In the genomic region with DNA sequence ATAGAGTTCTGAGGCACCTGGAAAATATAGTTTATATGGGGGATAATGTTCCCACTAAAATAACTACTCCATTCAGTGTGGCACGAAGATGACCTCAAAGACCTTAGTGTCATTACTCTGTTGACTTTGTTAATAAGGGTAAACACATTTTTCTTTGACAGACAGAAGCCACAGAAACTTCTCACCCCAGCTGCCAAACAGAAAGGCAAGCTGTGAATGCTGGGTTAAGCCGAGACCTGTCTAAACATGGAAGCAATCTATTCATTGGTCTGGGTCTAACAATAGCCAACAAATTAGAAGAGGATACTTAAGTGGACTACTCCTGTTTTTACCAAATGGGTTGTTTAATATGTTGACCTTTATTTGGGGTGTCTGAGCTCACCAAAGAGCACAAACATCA, we compare ENCODE assay signal across 27 cellular contexts.
DNase-seq lines count a peak whose midpoint lies in the region; ATAC-seq, FAIRE-seq and TF ChIP-seq lines count a peak whose summit lies in the region.
"Had no signal": no experiment of that assay in that cellular context is flagged by ENCODE, and none has a peak within 500 bp of the region (broad histone marks: within the 10 kb centered on the region; RNA-seq: fewer than 3 reads in every experiment).

No MANE protein-coding gene starts in this region.

- dilution Hi-C loops in endothelial cell of umbilical vein (cut with MboI; ENCODE audit: extremely low pct_ligation_motif_present, low sequenced_read_pairs), result no loop called here

- H2AFZ ChIP-seq in endothelial cell of umbilical vein (ENCODE audit: low read depth, low read length) (no peak overlapping the region), GM23338 (no peak overlapping the region)

- TF ChIP-seq CTCF in endothelial cell of umbilical vein (IDR thresholded peaks at IDR 0.05; ENCODE audit: extremely low read depth in 1 of 2, insufficient read depth in 1 of 2, low read depth in 1 of 2, low read length in 2 of 2) (no peak), GM23338 (conservative IDR thresholded peaks at IDR 0.05; ENCODE audit: low read depth in 2 of 2) (no peak)

- H3K4me3 ChIP-seq in endothelial cell of umbilical vein (replicated peaks in 1 of 3; ENCODE audit: insufficient read depth in 1 of 3, low read depth in 1 of 3, low read length in 3 of 3) (no peak overlapping the region), GM23338 (no peak overlapping the region)
- H3K4me3 ChIP-seq: gastrocnemius medialis, lower lobe of right lung, skin epidermis, tibial nerve had no signal

- H3K27ac Mint-ChIP-seq in activated naive CD4-positive, alpha-beta T cell treated with anti-CD3 and anti-CD28 coated beads, Interleukin-2, amount 10 ng/mL, durations not matched to agents 7 days and 5 days, result no peak overlapping the region
- no peak overlapping the region for H3K27ac Mint-ChIP-seq in GM23338
- H3K27ac Mint-ChIP-seq: activated naive CD8-positive, alpha-beta T cell treated with anti-CD3 and anti-CD28 coated beads, Interleukin-2, amount 50 U/mL, for 24 hours; activated T-cell treated with anti-CD3 and anti-CD28 coated beads, Interleukin-2, amount 50 U/mL, for 24 hours; dendritic cell treated with granulocyte-macrophage colony-stimulating factor and Interleukin-4, amounts not matched to agents 40 ng/mL and 50 ng/mL, for 4 days; natural killer cell treated with Interleukin-12 subunit alpha and Interleukin-12 subunit beta and Interleukin-15 and Interleukin-18, amount 100 ng/mL, for 72 hours had no signal

- H4K20me1 ChIP-seq in endothelial cell of umbilical vein (replicated peaks; ENCODE audit: control insufficient read depth, extremely low read depth, insufficient read depth, low read length) (no peaks in the 10 kb centered on the region), GM23338 (replicated peaks; ENCODE audit: insufficient read depth) (no peaks in the 10 kb centered on the region)

- DNase-seq in NCI-H1092 treated with DMSO at 0.1 percent for 48 hours (lab: John Stamatoyannopoulos, UW), result peak; percentile 54
- no peak for DNase-seq in NCI-H1092 (lab: John Stamatoyannopoulos, UW)
- DNase-seq in NCI-H1436 treated with DMSO at 0.1 percent for 48 hours (lab: John Stamatoyannopoulos, UW), result peak; percentile 58
- peak; percentile 9 for DNase-seq in NCI-H345 treated with DMSO at 0.1 percent for 48 hours (lab: John Stamatoyannopoulos, UW; ENCODE audit: unreplicated experiment)
- DNase-seq in endothelial cell of umbilical vein (ENCODE audit: low read depth, low spot score), result no peak
- DNase-seq in activated naive CD4-positive, alpha-beta T cell treated with anti-CD3 and anti-CD28 coated beads, Interleukin-2, amount 10 ng/mL, durations not matched to agents 7 days and 5 days, result no peak
- DNase-seq in GM23338 (ENCODE audit: low spot score), result no peak
- DNase-seq: activated CD4-positive, alpha-beta T cell treated with anti-CD3 and anti-CD28 coated beads for 4 hours; activated gamma-delta T cell; activated naive CD8-positive, alpha-beta T cell treated with anti-CD3 and anti-CD28 coated beads, Interleukin-2, amount 50 U/mL, for 24 hours; activated T-cell treated with anti-CD3 and anti-CD28 coated beads, Interleukin-2, amount 50 U/mL, for 24 hours; gastrocnemius medialis; lower lobe of right lung; NCI-H187; PC-3; stimulated activated CD4-positive, alpha-beta T cell treated with anti-CD3 and anti-CD28 coated beads, Interleukin-2, amount 100 ng/mL, for 24 hours; T-helper 9 cell had no signal

- no peaks in the 10 kb centered on the region for H3K27me3 Mint-ChIP-seq in activated naive CD4-positive, alpha-beta T cell treated with anti-CD3 and anti-CD28 coated beads, Interleukin-2, amount 10 ng/mL, durations not matched to agents 7 days and 5 days
- no peaks in the 10 kb centered on the region for H3K27me3 Mint-ChIP-seq in GM23338 (ENCODE audit: insufficient read depth, low read depth, poor library complexity)
- H3K27me3 Mint-ChIP-seq: activated naive CD8-positive, alpha-beta T cell treated with anti-CD3 and anti-CD28 coated beads, Interleukin-2, amount 50 U/mL, for 24 hours; activated T-cell treated with anti-CD3 and anti-CD28 coated beads, Interleukin-2, amount 50 U/mL, for 24 hours; central memory CD8-positive, alpha-beta T cell; dendritic cell treated with granulocyte-macrophage colony-stimulating factor and Interleukin-4, amounts not matched to agents 40 ng/mL and 50 ng/mL, for 4 days had no signal

- H3K4me1 Mint-ChIP-seq in activated naive CD4-positive, alpha-beta T cell treated with anti-CD3 and anti-CD28 coated beads, Interleukin-2, amount 10 ng/mL, durations not matched to agents 7 days and 5 days, result no peaks in the 10 kb centered on the region
- H3K4me1 Mint-ChIP-seq in GM23338, result peaks cover 5% of the 10 kb centered on the region; the same call in 2 of the 3 replicates
- H3K4me1 Mint-ChIP-seq: activated naive CD8-positive, alpha-beta T cell treated with anti-CD3 and anti-CD28 coated beads, Interleukin-2, amount 50 U/mL, for 24 hours; central memory CD8-positive, alpha-beta T cell had no signal

- H3K36me3 Mint-ChIP-seq in activated naive CD4-positive, alpha-beta T cell treated with anti-CD3 and anti-CD28 coated beads, Interleukin-2, amount 10 ng/mL, durations not matched to agents 7 days and 5 days, result no peaks in the 10 kb centered on the region
- H3K36me3 Mint-ChIP-seq in GM23338 (ENCODE audit: low read depth), result no peaks in the 10 kb centered on the region
- H3K36me3 Mint-ChIP-seq: natural killer cell treated with Interleukin-12 subunit alpha and Interleukin-12 subunit beta and Interleukin-15 and Interleukin-18, amount 100 ng/mL, for 72 hours had no signal

- no peak overlapping the region for H3K4me3 Mint-ChIP-seq in activated naive CD4-positive, alpha-beta T cell treated with anti-CD3 and anti-CD28 coated beads, Interleukin-2, amount 10 ng/mL, durations not matched to agents 7 days and 5 days
- no peak overlapping the region for H3K4me3 Mint-ChIP-seq in GM23338
- H3K4me3 Mint-ChIP-seq: activated naive CD8-positive, alpha-beta T cell treated with anti-CD3 and anti-CD28 coated beads, Interleukin-2, amount 50 U/mL, for 24 hours; activated T-cell treated with anti-CD3 and anti-CD28 coated beads, Interleukin-2, amount 50 U/mL, for 24 hours; central memory CD8-positive, alpha-beta T cell; dendritic cell treated with granulocyte-macrophage colony-stimulating factor and Interleukin-4, amounts not matched to agents 40 ng/mL and 50 ng/mL, for 4 days; natural killer cell treated with Interleukin-12 subunit alpha and Interleukin-12 subunit beta and Interleukin-15 and Interleukin-18, amount 100 ng/mL, for 72 hours had no signal

- CTCF ChIA-PET in endothelial cell of umbilical vein (lab: Charles Lee), result no interaction called here
- CTCF ChIA-PET in activated naive CD4-positive, alpha-beta T cell treated with anti-CD3 and anti-CD28 coated beads, Interleukin-2, amount 10 ng/mL, durations not matched to agents 7 days and 5 days (lab: Charles Lee), result no interaction called here

- no peaks in the 10 kb centered on the region for H3K9me2 ChIP-seq in GM23338 (ENCODE audit: insufficient read depth)

- no peak for TF ChIP-seq POLR2A in endothelial cell of umbilical vein (IDR thresholded peaks at IDR 0.05; ENCODE audit: low read depth, low read length)

- FAIRE-seq in endothelial cell of umbilical vein (lab: Jason Lieb, UNC), result peak; percentile 4
- FAIRE-seq: H54 had no signal

- H3K4me1 ChIP-seq in endothelial cell of umbilical vein (ENCODE audit: control insufficient read depth, extremely low read depth, insufficient read depth, low read length) (peaks cover 3% of the 10 kb centered on the region), GM23338 (ENCODE audit: insufficient read depth) (no peaks in the 10 kb centered on the region)
- H3K4me1 ChIP-seq: lower lobe of right lung had no signal

- no peaks in the 10 kb centered on the region for H3K36me3 ChIP-seq in endothelial cell of umbilical vein (ENCODE audit: control insufficient read depth in 2 of 2, extremely low read depth in 1 of 2, insufficient read depth in 2 of 2, low read length in 2 of 2)
- H3K36me3 ChIP-seq in GM23338 (ENCODE audit: insufficient read depth), result no peaks in the 10 kb centered on the region
- H3K36me3 ChIP-seq: gastrocnemius medialis, lower lobe of right lung, tibial nerve had no signal

- H3K79me2 ChIP-seq in endothelial cell of umbilical vein (ENCODE audit: control insufficient read depth, insufficient read depth, low read length) (no peaks in the 10 kb centered on the region), GM23338 (replicated peaks; ENCODE audit: insufficient read depth) (no peaks in the 10 kb centered on the region)

- H3K4me2 ChIP-seq in endothelial cell of umbilical vein (ENCODE audit: insufficient read depth, low read length), result no peak overlapping the region
- H3K4me2 ChIP-seq in GM23338, result no peak overlapping the region

- no peak overlapping the region for H3K27ac ChIP-seq in endothelial cell of umbilical vein (ENCODE audit: insufficient read depth, low read depth, low read length)
- H3K27ac ChIP-seq in GM23338 (ENCODE audit: low read depth), result no peak overlapping the region
- H3K27ac ChIP-seq: 22Rv1, C4-2B, gastrocnemius medialis, lower lobe of right lung, skin epidermis, tibial nerve, VCaP had no signal

- intact Hi-C loops in endothelial cell of umbilical vein (cut with micrococcal nuclease), result no loop called here

- POLR2A ChIA-PET in endothelial cell of umbilical vein (lab: Charles Lee), result no interaction called here

- H3K27me3 ChIP-seq in endothelial cell of umbilical vein (ENCODE audit: control insufficient read depth in 2 of 2, insufficient read depth in 2 of 2, low read length in 2 of 2) (no peaks in the 10 kb centered on the region), GM23338 (ENCODE audit: insufficient read depth) (no peaks in the 10 kb centered on the region)
- H3K27me3 ChIP-seq: gastrocnemius medialis, tibial nerve had no signal

- H3K9me1 ChIP-seq in endothelial cell of umbilical vein (replicated peaks; ENCODE audit: control insufficient read depth, extremely low read depth, insufficient read depth, low read length), result no peaks in the 10 kb centered on the region

- H3F3A ChIP-seq in GM23338 (replicated peaks; ENCODE audit: low read depth), result no peaks in the 10 kb centered on the region

- H3K9me3 Mint-ChIP-seq in activated naive CD4-positive, alpha-beta T cell treated with anti-CD3 and anti-CD28 coated beads, Interleukin-2, amount 10 ng/mL, durations not matched to agents 7 days and 5 days, result no peaks in the 10 kb centered on the region
- no peaks in the 10 kb centered on the region for H3K9me3 Mint-ChIP-seq in GM23338
- H3K9me3 Mint-ChIP-seq: activated naive CD8-positive, alpha-beta T cell treated with anti-CD3 and anti-CD28 coated beads, Interleukin-2, amount 50 U/mL, for 24 hours; activated T-cell treated with anti-CD3 and anti-CD28 coated beads, Interleukin-2, amount 50 U/mL, for 24 hours; dendritic cell treated with granulocyte-macrophage colony-stimulating factor and Interleukin-4, amounts not matched to agents 40 ng/mL and 50 ng/mL, for 4 days; natural killer cell treated with Interleukin-12 subunit alpha and Interleukin-12 subunit beta and Interleukin-15 and Interleukin-18, amount 100 ng/mL, for 72 hours had no signal

- H3K9ac ChIP-seq in endothelial cell of umbilical vein (replicated peaks; ENCODE audit: extremely low read depth, insufficient read depth, low read length), result no peak overlapping the region

- ATAC-seq in GM21529 (IDR thresholded peaks at IDR 0.05; ENCODE audit: unreplicated experiment) (no peak), GM23338 (no peak)
- ATAC-seq: activated naive CD8-positive, alpha-beta T cell treated with anti-CD3 and anti-CD28 coated beads, Interleukin-2, amount 50 U/mL, for 24 hours; gastrocnemius medialis; lower lobe of right lung; natural killer cell treated with Interleukin-12 subunit alpha and Interleukin-12 subunit beta and Interleukin-15 and Interleukin-18, amount 100 ng/mL, for 72 hours; PC-3 had no signal

- BruUV-seq in endothelial cell of umbilical vein (replicated peaks; lab: Mats Ljungman, UMichigan), result no TSS peak

- no peaks in the 10 kb centered on the region for H3K9me3 ChIP-seq in endothelial cell of umbilical vein (replicated peaks; ENCODE audit: control insufficient read depth, insufficient read depth, low read length)
- H3K9me3 ChIP-seq: gastrocnemius medialis, lower lobe of right lung, tibial nerve had no signal

Comparison
In these comparisons a context has a peak if more than half of its experiments do, and no peak if none do; other contexts are left out.
1. DNase-seq: peak in NCI-H1092 treated with DMSO at 0.1 percent for 48 hours (single experiment), NCI-H1436 treated with DMSO at 0.1 percent for 48 hours (single experiment) and NCI-H345 treated with DMSO at 0.1 percent for 48 hours (single experiment); none in NCI-H1092 (single experiment), endothelial cell of umbilical vein (single experiment), activated naive CD4-positive, alpha-beta T cell treated with anti-CD3 and anti-CD28 coated beads, Interleukin-2, amount 10 ng/mL, durations not matched to agents 7 days and 5 days (single experiment) and GM23338 (single experiment).